In the genomic region with DNA sequence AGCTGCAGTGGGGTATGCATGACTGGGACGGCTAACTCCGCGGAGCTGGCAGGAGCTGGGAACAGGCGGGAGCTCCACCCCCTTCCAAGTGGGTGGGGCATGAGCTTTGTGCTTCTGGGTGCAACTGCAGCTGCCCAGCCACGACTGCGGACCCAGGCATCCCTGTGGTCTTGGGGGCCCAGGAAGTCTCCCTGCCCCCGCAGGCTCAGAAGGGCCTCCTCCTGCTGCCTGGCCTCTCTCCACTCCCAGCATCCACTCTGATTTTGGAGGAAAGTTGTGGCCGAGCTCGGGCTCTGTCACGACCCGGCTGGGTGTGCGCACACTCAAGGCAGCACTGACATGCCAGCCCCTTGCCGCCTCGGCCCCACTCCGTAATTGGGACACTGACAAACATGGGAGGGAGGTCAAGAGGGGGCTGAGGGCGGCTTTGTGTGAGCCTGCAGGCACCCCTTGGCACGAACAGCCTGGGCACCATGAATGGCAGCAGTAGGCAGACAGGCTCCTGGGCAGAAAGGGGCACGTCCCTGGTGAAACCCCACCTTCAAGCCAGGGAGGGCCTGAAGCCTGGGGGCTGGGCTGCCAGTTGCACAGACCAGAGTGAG, we compare ENCODE assay signal across 16 cellular contexts.
DNase-seq lines count a peak whose midpoint lies in the region; ATAC-seq, FAIRE-seq and TF ChIP-seq lines count a peak whose summit lies in the region.
"Had no signal": no experiment of that assay in that cellular context is flagged by ENCODE, and none has a peak within 500 bp of the region (broad histone marks: within the 10 kb centered on the region; RNA-seq: fewer than 3 reads in every experiment).

No MANE protein-coding gene starts in this region.

- H4K20me1 ChIP-seq in mammary epithelial cell (ENCODE audit: insufficient read depth, low read length) = no peaks in the 10 kb centered on the region

- H2AFZ ChIP-seq in mammary epithelial cell (ENCODE audit: low read depth, low read length) = no peak overlapping the region

- no peaks in the 10 kb centered on the region for H3K79me2 ChIP-seq in mammary epithelial cell (ENCODE audit: insufficient read depth, low read length)

- no peaks in the 10 kb centered on the region for H3K9me3 ChIP-seq in HEK293 (ENCODE audit: control insufficient read depth, insufficient read depth, low read depth, low read length)
- H3K9me3 ChIP-seq in kidney (ENCODE audit: control insufficient read depth in 1 of 2, low read length in 2 of 2) = no peaks in the 10 kb centered on the region
- peaks cover 6% of the 10 kb centered on the region for H3K9me3 ChIP-seq in mammary epithelial cell (replicated peaks; ENCODE audit: insufficient read depth, low read length)
- H3K9me3 ChIP-seq: A549, Caco-2 had no signal

- no peak overlapping the region for H3K27ac ChIP-seq in HEK293 (ENCODE audit: extremely low read depth, low read depth, low read length)
- H3K27ac ChIP-seq in coronary artery = no peak overlapping the region
- no peak overlapping the region for H3K27ac ChIP-seq in kidney (ENCODE audit: low read depth in 2 of 2, low read length in 2 of 2)
- H3K27ac ChIP-seq in mammary epithelial cell (ENCODE audit: insufficient read depth, low read depth, low read length) = no peak overlapping the region
- H3K27ac ChIP-seq: A549 had no signal

- BruUV-seq in mammary epithelial cell (replicated peaks; lab: Mats Ljungman, UMichigan) = no TSS peak

- FAIRE-seq in kidney (lab: Jason Lieb, UNC) = no peak
- FAIRE-seq: A549, GM12891 had no signal

- no peak overlapping the region for H3K4me3 Mint-ChIP-seq in activated T-cell treated with anti-CD3 and anti-CD28 coated beads, Interleukin-2, amount 50 U/mL, for 4 hours
- no peak overlapping the region for H3K4me3 Mint-ChIP-seq in activated T-helper 17 cell treated with anti-CD3 and anti-CD28 coated beads, Interleukin-2, amount 50 U/mL, for 72 hours
- H3K4me3 Mint-ChIP-seq: CD8-positive, alpha-beta memory T cell; IgD-negative memory B cell had no signal

- H3K9me3 Mint-ChIP-seq in activated T-cell treated with anti-CD3 and anti-CD28 coated beads, Interleukin-2, amount 50 U/mL, for 4 hours = no peaks in the 10 kb centered on the region
- H3K9me3 Mint-ChIP-seq in activated T-helper 17 cell treated with anti-CD3 and anti-CD28 coated beads, Interleukin-2, amount 50 U/mL, for 72 hours = no peaks in the 10 kb centered on the region

- no peak for TF ChIP-seq CTCF in HEK293 (tag by site-specific recombination; IDR thresholded peaks at IDR 0.05)
- no peak for TF ChIP-seq CTCF in coronary artery (IDR thresholded peaks at IDR 0.05)
- TF ChIP-seq CTCF in kidney (IDR thresholded peaks at IDR 0.05; ENCODE audit: borderline replicate concordance, extremely low read depth, insufficient read depth) = no peak
- no peak for TF ChIP-seq CTCF in mammary epithelial cell (conservative IDR thresholded peaks at IDR 0.05 in 1 of 2, IDR thresholded peaks at IDR 0.05 in 1 of 2; ENCODE audit: extremely low read depth in 1 of 2, insufficient read depth in 1 of 2, low read depth in 1 of 2, low read length in 2 of 2)

- no peaks in the 10 kb centered on the region for H3K36me3 Mint-ChIP-seq in activated T-cell treated with anti-CD3 and anti-CD28 coated beads, Interleukin-2, amount 50 U/mL, for 4 hours (ENCODE audit: insufficient read depth)
- H3K36me3 Mint-ChIP-seq in activated T-helper 17 cell treated with anti-CD3 and anti-CD28 coated beads, Interleukin-2, amount 50 U/mL, for 72 hours (ENCODE audit: low read depth) = no peaks in the 10 kb centered on the region
- H3K36me3 Mint-ChIP-seq: CD8-positive, alpha-beta memory T cell; IgD-negative memory B cell had no signal

- dilution Hi-C loops in mammary epithelial cell (cut with HindIII; ENCODE audit: low sequenced_read_pairs) = no loop called here

- intact Hi-C loops in kidney (cut with DNase I) = no loop called here
- intact Hi-C loops in mammary epithelial cell (cut with micrococcal nuclease) = no loop called here

- H3K4me1 ChIP-seq in HEK293 (ENCODE audit: control insufficient read depth, insufficient read depth, low read length) = no peaks in the 10 kb centered on the region
- H3K4me1 ChIP-seq in kidney (ENCODE audit: control insufficient read depth in 1 of 2, insufficient read depth in 1 of 2, low read depth in 1 of 2, low read length in 2 of 2) = no peaks in the 10 kb centered on the region
- H3K4me1 ChIP-seq in mammary epithelial cell (ENCODE audit: insufficient read depth, low read length) = no peaks in the 10 kb centered on the region
- H3K4me1 ChIP-seq: A549, Caco-2 had no signal

- H3K4me2 ChIP-seq in mammary epithelial cell (ENCODE audit: insufficient read depth, low read depth, low read length) = no peak overlapping the region
- H3K4me2 ChIP-seq: A549 had no signal

- DNase-seq in Daoy (ENCODE audit: low read depth) (peak; percentile 11), coronary artery (ENCODE audit: low spot score) (peak; percentile 68), kidney (peak; percentile 59), mammary epithelial cell (no peak)
- no peak for DNase-seq in activated T-cell treated with anti-CD3 and anti-CD28 coated beads, Interleukin-2, amount 50 U/mL, for 4 hours
- DNase-seq: Caco-2; CD8-positive, alpha-beta memory T cell; DMS79; EL; KG1 had no signal

- H3K27me3 Mint-ChIP-seq in activated T-cell treated with anti-CD3 and anti-CD28 coated beads, Interleukin-2, amount 50 U/mL, for 4 hours (ENCODE audit: low read depth) = no peaks in the 10 kb centered on the region
- no peaks in the 10 kb centered on the region for H3K27me3 Mint-ChIP-seq in activated T-helper 17 cell treated with anti-CD3 and anti-CD28 coated beads, Interleukin-2, amount 50 U/mL, for 72 hours
- H3K27me3 Mint-ChIP-seq: CD8-positive, alpha-beta memory T cell; IgD-negative memory B cell had no signal

- H3K4me1 Mint-ChIP-seq in activated T-cell treated with anti-CD3 and anti-CD28 coated beads, Interleukin-2, amount 50 U/mL, for 4 hours (ENCODE audit: low read depth) = no peaks in the 10 kb centered on the region
- H3K4me1 Mint-ChIP-seq in activated T-helper 17 cell treated with anti-CD3 and anti-CD28 coated beads, Interleukin-2, amount 50 U/mL, for 72 hours = no peaks in the 10 kb centered on the region
- H3K4me1 Mint-ChIP-seq: CD8-positive, alpha-beta memory T cell; IgD-negative memory B cell had no signal

- no CpG with 5 or more reads among the region's 18 CpGs for WGBS in mammary epithelial cell (ENCODE audit: low coverage, missing lambda C conversion rate)

- in situ Hi-C loops in mammary epithelial cell (cut with MboI; ENCODE audit: low sequenced_read_pairs in 2 of 2) = no loop called here

- CTCF ChIA-PET in HEK293 (lab: Yijun Ruan, JAX) (no interaction called here), mammary epithelial cell (lab: Charles Lee; ENCODE audit: low non-redundant PET) (no interaction called here)

- H3K27ac Mint-ChIP-seq in activated T-helper 17 cell treated with anti-CD3 and anti-CD28 coated beads, Interleukin-2, amount 50 U/mL, for 72 hours = no peak overlapping the region
- H3K27ac Mint-ChIP-seq: CD8-positive, alpha-beta memory T cell had no signal

- H3K36me3 ChIP-seq in HEK293 (ENCODE audit: control insufficient read depth in 2 of 2, insufficient read depth in 1 of 2, low read length in 2 of 2) (no peaks in the 10 kb centered on the region), kidney (ENCODE audit: control insufficient read depth in 1 of 2, insufficient read depth in 2 of 2, low read length in 2 of 2) (no peaks in the 10 kb centered on the region), mammary epithelial cell (ENCODE audit: insufficient read depth, low read length) (no peaks in the 10 kb centered on the region)

- H3K27me3 ChIP-seq in mammary epithelial cell (ENCODE audit: insufficient read depth, low read length) = no peaks in the 10 kb centered on the region

- ATAC-seq in activated T-cell treated with anti-CD3 and anti-CD28 coated beads, Interleukin-2, amount 50 U/mL, for 4 hours = no peak
- no peak for ATAC-seq in activated T-helper 17 cell treated with anti-CD3 and anti-CD28 coated beads, Interleukin-2, amount 50 U/mL, for 72 hours (replicated peaks)
- ATAC-seq: A549, HCT116 had no signal

- no peak overlapping the region for H3K4me3 ChIP-seq in HEK293 (ENCODE audit: low read depth, low read length)
- H3K4me3 ChIP-seq in coronary artery = no peak overlapping the region
- H3K4me3 ChIP-seq in kidney (ENCODE audit: low read length in 2 of 2) = no peak overlapping the region
- H3K4me3 ChIP-seq in mammary epithelial cell (replicated peaks in 1 of 3; ENCODE audit: insufficient read depth in 1 of 3, low read depth in 2 of 3, low read length in 3 of 3) = no peak overlapping the region
- H3K4me3 ChIP-seq: A549 had no signal

- H3K9ac ChIP-seq in kidney (ENCODE audit: low read length in 2 of 2) = no peak overlapping the region
- H3K9ac ChIP-seq in mammary epithelial cell (ENCODE audit: insufficient read depth, low read length) = no peak overlapping the region

- POLR2A ChIA-PET in HEK293 (lab: Yijun Ruan, JAX) = no interaction called here

TF ChIP-seq in HEK293, 187 proteins besides CTCF, POLR2A, EP300 and RAD21:
- TF ChIP-seq HOXC10 (CRISPR knock-in tag; IDR thresholded peaks at IDR 0.05) (0 out of 2 replicates have a peak, but pooled peaks have one; percentile 48), ZNF214 (tag by site-specific recombination; IDR thresholded peaks at IDR 0.05; ENCODE audit: borderline replicate concordance) (no peak), WT1 (tag by site-specific recombination; IDR thresholded peaks at IDR 0.05) (no peak)

Comparison
In these comparisons a context has a peak if more than half of its experiments do, and no peak if none do; other contexts are left out.
1. DNase-seq: peak in Daoy (single experiment), coronary artery (single experiment) and kidney (single experiment); none in activated T-cell treated with anti-CD3 and anti-CD28 coated beads, Interleukin-2, amount 50 U/mL, for 4 hours (single experiment) and mammary epithelial cell (single experiment).